In the genomic region with DNA sequence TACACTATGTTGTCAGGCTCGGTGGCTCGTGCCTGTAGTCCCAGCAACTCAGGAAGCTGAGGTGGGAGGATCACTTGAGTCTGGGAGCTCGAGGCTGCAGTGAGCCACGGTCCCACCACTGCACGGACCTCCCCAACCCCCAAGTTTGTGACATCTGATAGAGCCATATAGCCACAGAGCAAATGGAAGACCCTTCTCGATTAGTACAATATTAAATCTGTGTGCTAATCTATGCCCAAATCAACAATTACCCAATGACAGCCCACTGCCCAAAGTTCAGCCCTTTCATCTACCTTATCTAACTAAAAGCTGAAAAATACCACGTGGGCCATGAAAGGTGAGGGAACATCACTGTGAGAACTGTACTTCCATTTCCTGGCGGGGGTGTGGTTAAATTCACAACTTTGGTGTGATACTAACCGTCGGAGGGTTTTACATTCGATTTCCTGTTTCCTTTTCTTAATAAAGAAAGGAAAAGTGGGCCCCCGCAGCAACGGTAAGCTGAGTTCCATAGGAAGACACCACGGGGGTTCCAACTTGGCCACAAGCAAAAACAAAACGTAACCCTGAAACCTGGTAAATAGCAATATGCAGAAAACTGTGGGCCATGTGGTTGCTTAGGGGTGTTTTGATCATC, we compare ENCODE assay signal across 12 cellular contexts. TPM values are rescaled to one million over a fixed set of nuclear protein-coding genes. Genes with fewer than 3 reads are reported as not detected.
DNase-seq lines count a peak whose midpoint lies in the region; ATAC-seq and TF ChIP-seq lines count a peak whose summit lies in the region.
"Had no signal": no experiment of that assay in that cellular context is flagged by ENCODE, and none has a peak within 500 bp of the region (broad histone marks: within the 10 kb centered on the region; RNA-seq: fewer than 3 reads in every experiment).

No MANE protein-coding gene starts in this region.

- no peak overlapping the region for H3K4me3 ChIP-seq in dorsolateral prefrontal cortex
- H3K4me3 ChIP-seq: gastroesophageal sphincter had no signal

- H3K27me3 ChIP-seq in dorsolateral prefrontal cortex: no peaks in the 10 kb centered on the region
- H3K27me3 ChIP-seq: gastroesophageal sphincter had no signal

- DNase-seq in GM13977 (ENCODE audit: low spot score) (peak; percentile 42), dermis blood vessel endothelial cell (peak; percentile 19), glomerular visceral epithelial cell (ENCODE audit: extremely low spot score) (no peak), NCI-H1048 (lab: John Stamatoyannopoulos, UW) (no peak), dorsolateral prefrontal cortex (no peak)
- DNase-seq in activated CD4-positive, alpha-beta T cell treated with anti-CD3 and anti-CD28 coated beads, Interleukin-2, amount 50 U/mL, for 24 hours (ENCODE audit: low read depth in 1 of 2, low spot score in 1 of 2): peak; percentile 26 to 73
- peak; percentile 55 to 69 (median 57) for DNase-seq in stimulated activated CD4-positive, alpha-beta T cell treated with anti-CD3 and anti-CD28 coated beads, TNF-alpha, amount 100 ng/mL, for 48 hours (ENCODE audit: low read depth in 3 of 3)
- DNase-seq: NCI-H1105 had no signal

- ATAC-seq in HG02852 (IDR thresholded peaks at IDR 0.05; ENCODE audit: unreplicated experiment): no peak
- ATAC-seq: gastroesophageal sphincter, WTC11 had no signal

- in situ Hi-C loops in GM13977 (cut with MboI; ENCODE audit: low pct_unique_long_range_greater_than_20kb, low sequenced_read_pairs, unreplicated experiment): no loop called here

- no peak for TF ChIP-seq CTCF in GM13977 (IDR thresholded peaks at IDR 0.05; ENCODE audit: extremely low read depth, insufficient read depth, missing control alignments)
- no peak for TF ChIP-seq CTCF in dorsolateral prefrontal cortex (IDR thresholded peaks at IDR 0.05 in 54 of 56, conservative IDR thresholded peaks at IDR 0.05 in 2 of 56; ENCODE audit: low read depth in 1 of 56, partially characterized antibody in 56 of 56)

- no peak overlapping the region for H3K27ac ChIP-seq in dorsolateral prefrontal cortex
- H3K27ac ChIP-seq: gastroesophageal sphincter, parathyroid adenoma had no signal

- intact Hi-C loops in dorsolateral prefrontal cortex (cut with DNase I): no loop called here

RNA-seq across cellular contexts. Expression of gene FOS, which starts 31.2 kb away (rescaled TPM):
- total RNA-seq in dermis blood vessel endothelial cell (8.2 and 127 TPM in 2 replicates), dorsolateral prefrontal cortex (100 to 1,000 TPM in 38 of 120 experiments, 10 to 100 TPM in 81, 1 to 10 TPM in 1; 7.4 to 738 (median 68.8) TPM)

Comparison
In these comparisons a context has a peak if more than half of its experiments do, and no peak if none do; other contexts are left out.
1. DNase-seq: peak in GM13977 (single experiment), activated CD4-positive, alpha-beta T cell treated with anti-CD3 and anti-CD28 coated beads, Interleukin-2, amount 50 U/mL, for 24 hours (2 of 2), dermis blood vessel endothelial cell (single experiment) and stimulated activated CD4-positive, alpha-beta T cell treated with anti-CD3 and anti-CD28 coated beads, TNF-alpha, amount 100 ng/mL, for 48 hours (3 of 3); none in glomerular visceral epithelial cell (single experiment), NCI-H1048 (single experiment) and dorsolateral prefrontal cortex (0 of 10).